Comparison of ENCODE assay signal across 8 cellular contexts in the genomic region with DNA sequence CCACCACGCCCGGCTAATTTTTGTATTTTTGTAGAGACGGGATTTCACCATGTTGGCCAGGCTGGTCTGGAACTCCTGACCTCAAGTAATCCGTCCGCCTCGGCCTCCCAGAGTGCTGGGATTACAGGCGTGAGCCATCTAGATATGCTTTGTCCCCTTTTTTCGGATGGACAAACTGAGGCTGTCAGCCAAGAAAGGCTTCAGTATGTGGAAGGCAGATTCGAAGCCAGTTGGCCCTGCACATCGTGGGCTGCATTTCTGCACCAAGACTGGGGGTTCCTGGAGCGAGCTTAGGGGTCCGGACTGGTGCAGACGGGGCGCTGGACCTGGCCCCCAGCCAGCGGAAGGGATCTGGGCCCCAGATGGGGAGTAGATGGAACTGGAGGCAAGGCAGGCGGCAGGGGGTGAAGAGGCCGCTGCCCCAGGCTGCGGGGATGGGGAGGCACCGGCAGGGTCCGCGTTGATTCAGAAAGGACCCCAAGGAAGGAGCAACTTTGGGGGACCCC. TPM values are rescaled to one million over a fixed set of nuclear protein-coding genes. Genes with fewer than 3 reads are reported as not detected.
A peak's percentile ranks its signal among the peaks of the same experiment; 100 is the strongest.
DNase-seq lines count a peak whose midpoint lies in the region; ATAC-seq and TF ChIP-seq lines count a peak whose summit lies in the region.

No MANE protein-coding gene starts in this region.

- no peaks in the 10 kb centered on the region for H3K9me3 Mint-ChIP-seq in stimulated activated naive CD8-positive, alpha-beta T cell treated with anti-CD3 and anti-CD28 coated beads, Interleukin-15, Interleukin-2, amounts not matched to agents 100 ng/mL and 50 ng/mL, for 24 hours

- DNase-seq in stimulated activated naive CD8-positive, alpha-beta T cell treated with anti-CD3 and anti-CD28 coated beads, Interleukin-15, Interleukin-2, amounts not matched to agents 100 U/mL and 50 U/mL, for 24 hours, result no peak
- DNase-seq in adipocyte (ENCODE audit: low read depth), result no peak
- no peak for DNase-seq in lung (ENCODE audit: low spot score)
- no peak for DNase-seq in vagina (ENCODE audit: extremely low spot score in 2 of 2)
- DNase-seq in NOMO-1 (lab: John Stamatoyannopoulos, UW; ENCODE audit: unreplicated experiment in 2 of 2), result no peak
- no peak for DNase-seq in NCI-H345 (lab: John Stamatoyannopoulos, UW)

- H3K4me1 ChIP-seq in adipocyte (ENCODE audit: control insufficient read depth, insufficient read depth, low read length) (peaks cover 25% of the 10 kb centered on the region), lung (ENCODE audit: control insufficient read depth in 2 of 2, insufficient read depth in 2 of 2, low read length in 2 of 2) (peaks cover 0 to 4% of the 10 kb centered on the region in 2 donors), vagina (peaks cover 46% of the 10 kb centered on the region)

- H3K4me3 ChIP-seq in adipocyte (ENCODE audit: low read length), result peak overlapping the region; percentile 85
- no peak overlapping the region for H3K4me3 ChIP-seq in lung
- H3K4me3 ChIP-seq in vagina, result peak overlapping the region; percentile 62 to 68

- peak overlapping the region; percentile 93 for H3K27ac Mint-ChIP-seq in stimulated activated naive CD8-positive, alpha-beta T cell treated with anti-CD3 and anti-CD28 coated beads, Interleukin-15, Interleukin-2, amounts not matched to agents 100 ng/mL and 50 ng/mL, for 24 hours

- TF ChIP-seq CTCF in lung (IDR thresholded peaks at IDR 0.05; ENCODE audit: control extremely low read depth, extremely low read depth), result no peak
- no peak for TF ChIP-seq CTCF in vagina (IDR thresholded peaks at IDR 0.05)

- peak overlapping the region; percentile 96 for H3K27ac ChIP-seq in lung (ENCODE audit: low read depth in 1 of 2, low read length in 1 of 2)
- H3K27ac ChIP-seq in vagina, result peak overlapping the region; percentile 99

- H3K27me3 Mint-ChIP-seq in stimulated activated naive CD8-positive, alpha-beta T cell treated with anti-CD3 and anti-CD28 coated beads, Interleukin-15, Interleukin-2, amounts not matched to agents 100 ng/mL and 50 ng/mL, for 24 hours, result no peaks in the 10 kb centered on the region

- no peak for TF ChIP-seq POLR2A in vagina (IDR thresholded peaks at IDR 0.05)

- H3K4me3 Mint-ChIP-seq in stimulated activated naive CD8-positive, alpha-beta T cell treated with anti-CD3 and anti-CD28 coated beads, Interleukin-15, Interleukin-2, amounts not matched to agents 100 ng/mL and 50 ng/mL, for 24 hours, result peak overlapping the region; percentile 87

- no peak for ATAC-seq in stimulated activated naive CD8-positive, alpha-beta T cell treated with anti-CD3 and anti-CD28 coated beads, Interleukin-15, Interleukin-2, amounts not matched to agents 100 U/mL and 50 U/mL, for 24 hours
- ATAC-seq in lung (ENCODE audit: insufficient read depth, low FRiP score), result no peak
- no peak for ATAC-seq in HG02610 (IDR thresholded peaks at IDR 0.05; ENCODE audit: unreplicated experiment)

- WGBS in lung, 2 donors, result 31 to 33% methylated on average over 21 of the region's 21 CpGs

- H3K36me3 ChIP-seq in adipocyte (ENCODE audit: control insufficient read depth, insufficient read depth, low read length, severe bottlenecking) (no peaks in the 10 kb centered on the region), lung (ENCODE audit: control insufficient read depth in 2 of 2, insufficient read depth in 2 of 2, low read length in 2 of 2) (no peaks in the 10 kb centered on the region), vagina (no peaks in the 10 kb centered on the region)

- H3K9me3 ChIP-seq in adipocyte (ENCODE audit: control insufficient read depth, low read length), result no peaks in the 10 kb centered on the region
- H3K9me3 ChIP-seq in lung (ENCODE audit: control insufficient read depth in 2 of 2, insufficient read depth in 1 of 2, low read length in 1 of 2), result no peaks in the 10 kb centered on the region
- H3K9me3 ChIP-seq in vagina, result no peaks in the 10 kb centered on the region

- H3K4me1 Mint-ChIP-seq in stimulated activated naive CD8-positive, alpha-beta T cell treated with anti-CD3 and anti-CD28 coated beads, Interleukin-15, Interleukin-2, amounts not matched to agents 100 ng/mL and 50 ng/mL, for 24 hours (ENCODE audit: low read depth), result peaks cover 82% of the 10 kb centered on the region

- H3K27me3 ChIP-seq in adipocyte (replicated peaks; ENCODE audit: control insufficient read depth, insufficient read depth, low read length) (no peaks in the 10 kb centered on the region), lung (ENCODE audit: control insufficient read depth, insufficient read depth) (no peaks in the 10 kb centered on the region), vagina (no peaks in the 10 kb centered on the region)

- H3K9ac ChIP-seq in adipocyte (ENCODE audit: low read length), result peak overlapping the region; percentile 88

- intact Hi-C loops in vagina (cut with DNase I), result no loop called here

- peaks cover 9% of the 10 kb centered on the region for H3K36me3 Mint-ChIP-seq in stimulated activated naive CD8-positive, alpha-beta T cell treated with anti-CD3 and anti-CD28 coated beads, Interleukin-15, Interleukin-2, amounts not matched to agents 100 ng/mL and 50 ng/mL, for 24 hours (ENCODE audit: low read depth)

RNA-seq across cellular contexts. Expression of a gene that starts 9.7 kb away (rescaled TPM):
- total RNA-seq in lung, result 100 to 1,000 TPM; 209 to 290 TPM
- polyA plus RNA-seq in lung, result 100 to 1,000 TPM; 161 to 204 TPM
- 531 TPM for total RNA-seq in vagina

RNA-seq across cellular contexts. Expression of a gene that starts 16.8 kb away (rescaled TPM):
- total RNA-seq in lung (1 to 10 TPM; 1.3 to 5.5 TPM), vagina (4.4 TPM)
- polyA plus RNA-seq in lung, result 1 to 10 TPM in 1 of 2 donors, under 1 TPM in 1; 0.69 to 5.2 TPM

RNA-seq across cellular contexts. Expression of a gene that starts 31.8 kb away (rescaled TPM):
- total RNA-seq in lung (100 to 1,000 TPM in 1 of 2 donors, 10 to 100 TPM in 1; 67.7 to 114 TPM), vagina (54.3 TPM)
- 100 to 1,000 TPM; 114 to 217 TPM for polyA plus RNA-seq in lung

RNA-seq across cellular contexts. Expression of a gene that starts 49.3 kb away (rescaled TPM):
- total RNA-seq in lung, result 10 to 100 TPM; 14.0 to 41.6 TPM
- 10 to 100 TPM; 13.0 to 15.9 TPM for polyA plus RNA-seq in lung
- 27.5 TPM for total RNA-seq in vagina
